In genomic region chr18:3248062-3248669, GRCh38 we compare ENCODE assay signal across 8 cellular contexts. TPM values are rescaled to one million over a fixed set of nuclear protein-coding genes. Genes with fewer than 3 reads are reported as not detected.
DNase-seq lines count a peak whose midpoint lies in the region; ATAC-seq and TF ChIP-seq lines count a peak whose summit lies in the region.

No MANE protein-coding gene starts in this region.

- H3K18ac ChIP-seq in trophoblast cell (ENCODE audit: low read length) = peak overlapping the region; percentile 96

- peak overlapping the region; percentile 92 for H4K8ac ChIP-seq in trophoblast cell (ENCODE audit: low read depth, low read length)

- no peak overlapping the region for H3K23ac ChIP-seq in trophoblast cell (ENCODE audit: low read length)

- H3K79me1 ChIP-seq in trophoblast cell (ENCODE audit: low read length) = peaks cover 17% of the 10 kb centered on the region

- peak overlapping the region; percentile 98 for H2AK5ac ChIP-seq in trophoblast cell (ENCODE audit: low read length)

- POLR2A ChIA-PET in HEK293T (lab: Yijun Ruan, JAX) = interaction anchor here (0.6 to 2.0 kb wide), 4 partner anchors 8 to 262 kb away, joined by 3 to 9 read pairs (median 3); partner anchors contain the start of gene MYL12B

- H3K4me1 ChIP-seq in BE2C (no peaks in the 10 kb centered on the region), trophoblast cell (ENCODE audit: control insufficient read depth in 1 of 2, insufficient read depth in 2 of 2, low read length in 2 of 2) (peaks cover 2 to 5% of the 10 kb centered on the region in 2 experiments)

- H3K36me3 ChIP-seq in BE2C (no peaks in the 10 kb centered on the region), WERI-Rb-1 (peaks cover 3% of the 10 kb centered on the region), trophoblast cell (ENCODE audit: control insufficient read depth in 1 of 2, insufficient read depth in 2 of 2, low read length in 2 of 2) (peaks cover 0 to 5% of the 10 kb centered on the region in 2 experiments)

- H3K27me3 ChIP-seq in BE2C (no peaks in the 10 kb centered on the region), WERI-Rb-1 (ENCODE audit: insufficient read depth, low read depth, severe bottlenecking) (no peaks in the 10 kb centered on the region), trophoblast cell (ENCODE audit: insufficient read depth, low read length) (no peaks in the 10 kb centered on the region)

- CTCF ChIA-PET in HEK293T (lab: Yijun Ruan, JAX) = no interaction called here

- no CpG with 5 or more reads among the region's 22 CpGs for WGBS in trophoblast cell (ENCODE audit: extremely low coverage, insufficient coverage, insufficient read length)

- ATAC-seq in GM19035 (IDR thresholded peaks at IDR 0.05; ENCODE audit: unreplicated experiment) (no peak), GM21825 (IDR thresholded peaks at IDR 0.05; ENCODE audit: unreplicated experiment) (no peak), GM19328 (IDR thresholded peaks at IDR 0.05; ENCODE audit: unreplicated experiment) (no peak)

- peak overlapping the region; percentile 95 for H4K12ac ChIP-seq in trophoblast cell (ENCODE audit: low read depth, low read length)

- TF ChIP-seq CTCF in BE2C (IDR thresholded peaks at IDR 0.05; ENCODE audit: low read depth, low read length) (no peak), WERI-Rb-1 (IDR thresholded peaks at IDR 0.05; ENCODE audit: low read depth, low read length) (no peak), fibroblast of pulmonary artery (IDR thresholded peaks at IDR 0.05; ENCODE audit: low read length, missing control alignments) (no peak)

- H3K9ac ChIP-seq in trophoblast cell (ENCODE audit: low read length) = peak overlapping the region; percentile 99

- H4K91ac ChIP-seq in trophoblast cell (ENCODE audit: low read depth, low read length) = peak overlapping the region; percentile 99

- H3K79me2 ChIP-seq in trophoblast cell (ENCODE audit: control insufficient read depth, insufficient read depth, low read length, poor library complexity) = peaks cover 12% of the 10 kb centered on the region

- H2BK5ac ChIP-seq in trophoblast cell (ENCODE audit: low read depth, low read length, poor library complexity) = peak overlapping the region; percentile 88

- no peaks in the 10 kb centered on the region for H3K9me3 ChIP-seq in BE2C
- no peaks in the 10 kb centered on the region for H3K9me3 ChIP-seq in WERI-Rb-1 (ENCODE audit: severe bottlenecking)
- no peaks in the 10 kb centered on the region for H3K9me3 ChIP-seq in trophoblast cell (ENCODE audit: insufficient read depth, low read depth, low read length)

- H3K27ac ChIP-seq in WERI-Rb-1 (peak overlapping the region; percentile 88), trophoblast cell (ENCODE audit: low read depth, low read length) (peak overlapping the region; percentile 94)

- H3K14ac ChIP-seq in trophoblast cell (ENCODE audit: low read length) = peak overlapping the region; percentile 99

- H2AFZ ChIP-seq in trophoblast cell (ENCODE audit: insufficient read depth, low read length, poor library complexity) = peak overlapping the region; percentile 53

- DNase-seq in BE2C (no peak), HEK293T (ENCODE audit: extremely low spot score) (peak; percentile 9), WERI-Rb-1 (no peak), fibroblast of pulmonary artery (ENCODE audit: low read depth) (peak; percentile 61), trophoblast cell (peak; percentile 12 to 53)

- H3K4me2 ChIP-seq in trophoblast cell (ENCODE audit: low read length) = peak overlapping the region; percentile 65

- peak overlapping the region; percentile 99 for H2BK120ac ChIP-seq in trophoblast cell (ENCODE audit: insufficient read depth, low read length, poor library complexity)

- no peak overlapping the region for H2BK12ac ChIP-seq in trophoblast cell (ENCODE audit: low read length)

- peak overlapping the region; percentile 100 for H3K4ac ChIP-seq in trophoblast cell (ENCODE audit: low read depth, low read length)

- H3K4me3 ChIP-seq in BE2C (ENCODE audit: low read depth, low read length) (peak overlapping the region; percentile 86), WERI-Rb-1 (ENCODE audit: low read depth, low read length) (peak overlapping the region; percentile 91), fibroblast of pulmonary artery (replicated peaks; ENCODE audit: low read depth, low read length) (peak overlapping the region; percentile 91), trophoblast cell (ENCODE audit: low read depth, low read length) (peak overlapping the region; percentile 97)

TF ChIP-seq in HEK293T, 16 proteins besides CTCF, POLR2A, EP300 and RAD21:
- TF ChIP-seq PKNOX1 (IDR thresholded peaks at IDR 0.05) (no peak), ZNF384 (IDR thresholded peaks at IDR 0.05) (no peak), L3MBTL2 (conservative IDR thresholded peaks at IDR 0.05) (no peak), CTBP1 (IDR thresholded peaks at IDR 0.05; ENCODE audit: borderline replicate concordance) (no peak), HDGF (IDR thresholded peaks at IDR 0.05; ENCODE audit: borderline replicate concordance) (no peak), FOXK2 (IDR thresholded peaks at IDR 0.05) (no peak), FOXM1 (IDR thresholded peaks at IDR 0.05; ENCODE audit: borderline replicate concordance) (no peak), LEF1 (IDR thresholded peaks at IDR 0.05; ENCODE audit: borderline replicate concordance) (no peak), SP1 (IDR thresholded peaks at IDR 0.05) (no peak), ELF4 (IDR thresholded peaks at IDR 0.05) (no peak), TARDBP (IDR thresholded peaks at IDR 0.05) (no peak), BHLHE40 (IDR thresholded peaks at IDR 0.05; ENCODE audit: borderline replicate concordance) (no peak)

RNA-seq across cellular contexts. Expression of gene MYL12A, which starts 0.6 kb away (rescaled TPM):
- 110 TPM for polyA plus RNA-seq in BE2C (2012; ENCODE audit: insufficient read depth, insufficient read length, low read depth)
- 475 and 498 TPM in 2 replicates for polyA plus RNA-seq in trophoblast cell (2013)

RNA-seq across cellular contexts. Expression of gene MYL12B, which starts 13.8 kb away (rescaled TPM):
- polyA plus RNA-seq in BE2C (2012; ENCODE audit: insufficient read depth, insufficient read length, low read depth) = 72.0 TPM
- 559 and 577 TPM in 2 replicates for polyA plus RNA-seq in trophoblast cell (2013)

RNA-seq across cellular contexts. Expression of gene MYOM1, which starts 28.4 kb away (rescaled TPM):
- 0.56 TPM for polyA plus RNA-seq in BE2C (2012; ENCODE audit: insufficient read depth, insufficient read length, low read depth)
- polyA plus RNA-seq in trophoblast cell (2013) = 0.08 and 0.15 TPM in 2 replicates

Comparison
In these comparisons a context has a peak if more than half of its experiments do, and no peak if none do; other contexts are left out.
1. DNase-seq: peak in HEK293T (single experiment), fibroblast of pulmonary artery (single experiment) and trophoblast cell (2 of 2); none in BE2C (single experiment) and WERI-Rb-1 (single experiment).
2. Peak in every context shown above with its lines, with median percentiles within 50 percentile points of each other: H3K4me3 ChIP-seq.